21 cellular contexts compared by ENCODE assay signal in the genomic region with DNA sequence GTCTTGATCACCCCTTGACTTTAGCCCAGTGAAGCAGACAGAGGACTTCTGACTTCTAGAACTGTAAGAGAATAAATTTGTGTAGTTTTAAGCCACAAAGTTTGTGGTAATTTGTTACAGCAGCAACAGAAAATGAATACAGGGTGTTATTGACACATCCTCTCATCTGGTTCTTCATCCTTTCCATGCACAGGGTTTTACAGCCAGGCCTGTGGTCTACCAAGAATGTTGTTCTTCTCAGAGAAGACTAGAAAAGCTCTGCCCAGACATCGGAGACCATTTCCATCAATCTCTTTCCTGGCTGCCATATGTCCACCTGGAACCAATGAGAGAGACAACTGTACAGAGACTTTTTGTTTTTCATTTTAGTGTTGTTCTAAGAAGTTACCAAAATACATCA.
DNase-seq lines count a peak whose midpoint lies in the region; ATAC-seq and TF ChIP-seq lines count a peak whose summit lies in the region.
"Had no signal": no experiment of that assay in that cellular context is flagged by ENCODE, and none has a peak within 500 bp of the region (broad histone marks: within the 10 kb centered on the region; RNA-seq: fewer than 3 reads in every experiment).

No MANE protein-coding gene starts in this region.

- no peak overlapping the region for H3K27ac ChIP-seq in CD8-positive, alpha-beta T cell (ENCODE audit: low read depth, low read length)
- H3K27ac ChIP-seq: brain microvascular endothelial cell, tibial nerve had no signal

- peaks cover 80% of the 10 kb centered on the region for H3K4me1 Mint-ChIP-seq in activated CD8-positive, alpha-beta T cell treated with anti-CD3 and anti-CD28 coated beads for 36 hours (ENCODE audit: low read depth)
- peaks cover 63% of the 10 kb centered on the region for H3K4me1 Mint-ChIP-seq in activated CD8-positive, alpha-beta T cell treated with anti-CD3 and anti-CD28 coated beads, Interleukin-2, amount 10 ng/mL, durations not matched to agents 7 days and 5 days (ENCODE audit: low read depth)
- peaks cover 68% of the 10 kb centered on the region for H3K4me1 Mint-ChIP-seq in CD8-positive, alpha-beta T cell (ENCODE audit: low read depth)
- H3K4me1 Mint-ChIP-seq in activated naive CD8-positive, alpha-beta T cell (ENCODE audit: low read depth): peaks cover 80% of the 10 kb centered on the region
- peaks cover 37 to 46% of the 10 kb centered on the region in 2 donors for H3K4me1 Mint-ChIP-seq in natural killer cell

- no peaks in the 10 kb centered on the region for H3K36me3 ChIP-seq in CD8-positive, alpha-beta T cell (ENCODE audit: insufficient read depth, low read length)
- H3K36me3 ChIP-seq: BE2C, brain microvascular endothelial cell, tibial nerve had no signal

- no peaks in the 10 kb centered on the region for H3K27me3 Mint-ChIP-seq in activated CD8-positive, alpha-beta T cell treated with anti-CD3 and anti-CD28 coated beads for 36 hours
- no peaks in the 10 kb centered on the region for H3K27me3 Mint-ChIP-seq in activated CD8-positive, alpha-beta T cell treated with anti-CD3 and anti-CD28 coated beads, Interleukin-2, amount 10 ng/mL, durations not matched to agents 7 days and 5 days (ENCODE audit: low read depth)
- no peaks in the 10 kb centered on the region for H3K27me3 Mint-ChIP-seq in CD8-positive, alpha-beta T cell (ENCODE audit: low read depth)
- H3K27me3 Mint-ChIP-seq in activated naive CD8-positive, alpha-beta T cell: no peaks in the 10 kb centered on the region
- H3K27me3 Mint-ChIP-seq in natural killer cell (ENCODE audit: low read depth in 2 of 2): no peaks in the 10 kb centered on the region

- H3K36me3 Mint-ChIP-seq in activated CD8-positive, alpha-beta T cell treated with anti-CD3 and anti-CD28 coated beads for 36 hours (ENCODE audit: low read depth): peaks cover 34% of the 10 kb centered on the region
- peaks cover 12% of the 10 kb centered on the region for H3K36me3 Mint-ChIP-seq in activated CD8-positive, alpha-beta T cell treated with anti-CD3 and anti-CD28 coated beads, Interleukin-2, amount 10 ng/mL, durations not matched to agents 7 days and 5 days (ENCODE audit: low read depth)
- H3K36me3 Mint-ChIP-seq in CD8-positive, alpha-beta T cell: no peaks in the 10 kb centered on the region
- no peaks in the 10 kb centered on the region for H3K36me3 Mint-ChIP-seq in activated naive CD8-positive, alpha-beta T cell
- no peaks in the 10 kb centered on the region for H3K36me3 Mint-ChIP-seq in natural killer cell

- H3K4me1 ChIP-seq in CD8-positive, alpha-beta T cell (ENCODE audit: insufficient read depth, low read length): peaks cover 30% of the 10 kb centered on the region
- H3K4me1 ChIP-seq: BE2C had no signal

- no peak for TF ChIP-seq CTCF in activated CD8-positive, alpha-beta T cell treated with anti-CD3 and anti-CD28 coated beads for 36 hours (IDR thresholded peaks at IDR 0.05)
- no peak for TF ChIP-seq CTCF in CD8-positive, alpha-beta T cell (IDR thresholded peaks at IDR 0.05)
- TF ChIP-seq CTCF in natural killer cell (IDR thresholded peaks at IDR 0.05): no peak
- no peak for TF ChIP-seq CTCF in GM20000 (IDR thresholded peaks at IDR 0.05; ENCODE audit: extremely low read depth, missing control alignments)

- DNase-seq in activated CD8-positive, alpha-beta T cell treated with anti-CD3 and anti-CD28 coated beads for 36 hours: peak; percentile 57
- DNase-seq in activated CD8-positive, alpha-beta T cell treated with anti-CD3 and anti-CD28 coated beads, Interleukin-2, amount 10 ng/mL, durations not matched to agents 7 days and 5 days: no peak
- no peak for DNase-seq in CD8-positive, alpha-beta T cell
- DNase-seq in natural killer cell: no peak
- DNase-seq in NCI-H1930 (lab: John Stamatoyannopoulos, UW): no peak
- no peak for DNase-seq in GM20000 (ENCODE audit: low spot score)
- DNase-seq in DMS 273 (lab: John Stamatoyannopoulos, UW; ENCODE audit: unreplicated experiment): no peak
- DNase-seq: BE2C, brain microvascular endothelial cell, DMS79 treated with DMSO at 0.1 percent for 48 hours, glutamatergic neuron, HCEC 1CT, IMR-90, left ventricle myocardium superior, NCI-H524 treated with DMSO at 0.1 percent for 48 hours, PC-3, Right ventricle myocardium superior, T-helper 9 cell had no signal

- ATAC-seq in activated CD8-positive, alpha-beta T cell treated with anti-CD3 and anti-CD28 coated beads for 36 hours: no peak
- no peak for ATAC-seq in activated CD8-positive, alpha-beta T cell treated with anti-CD3 and anti-CD28 coated beads, Interleukin-2, amount 10 ng/mL, durations not matched to agents 7 days and 5 days
- no peak for ATAC-seq in CD8-positive, alpha-beta T cell
- ATAC-seq in natural killer cell: peak; percentile 17 to 34 (median 33)
- ATAC-seq: A549, left ventricle myocardium superior, PC-3 had no signal

- CTCF ChIA-PET in activated CD8-positive, alpha-beta T cell treated with anti-CD3 and anti-CD28 coated beads for 36 hours (lab: Charles Lee): interaction anchor here (0.9 to 1.3 kb wide), 2 partner anchors 10 to 356 kb away, joined by 3 to 8 read pairs; no protein-coding TSS in a partner anchor
- CTCF ChIA-PET in activated CD8-positive, alpha-beta T cell treated with anti-CD3 and anti-CD28 coated beads, Interleukin-2, amount 10 ng/mL, durations not matched to agents 7 days and 5 days (lab: Charles Lee): interaction anchor here (0.8 to 2.0 kb wide), 7 partner anchors 10 to 160 kb away, joined by 3 to 14 read pairs (median 4); no protein-coding TSS in a partner anchor
- CTCF ChIA-PET in CD8-positive, alpha-beta T cell (lab: Charles Lee): interaction anchor here (1.4 to 1.6 kb wide), 2 partner anchors 10 to 354 kb away, joined by 6 to 9 read pairs; no protein-coding TSS in a partner anchor

- H3K4me3 Mint-ChIP-seq in activated CD8-positive, alpha-beta T cell treated with anti-CD3 and anti-CD28 coated beads for 36 hours: no peak overlapping the region
- no peak overlapping the region for H3K4me3 Mint-ChIP-seq in activated CD8-positive, alpha-beta T cell treated with anti-CD3 and anti-CD28 coated beads, Interleukin-2, amount 10 ng/mL, durations not matched to agents 7 days and 5 days
- no peak overlapping the region for H3K4me3 Mint-ChIP-seq in CD8-positive, alpha-beta T cell
- no peak overlapping the region for H3K4me3 Mint-ChIP-seq in activated naive CD8-positive, alpha-beta T cell
- H3K4me3 Mint-ChIP-seq in natural killer cell: peak overlapping the region; percentile 17

- H3K4me3 ChIP-seq in CD8-positive, alpha-beta T cell (ENCODE audit: low read depth, low read length): no peak overlapping the region
- H3K4me3 ChIP-seq: A549, tibial nerve had no signal

- peak overlapping the region; percentile 100 for H3K27ac Mint-ChIP-seq in activated CD8-positive, alpha-beta T cell treated with anti-CD3 and anti-CD28 coated beads for 36 hours
- H3K27ac Mint-ChIP-seq in activated CD8-positive, alpha-beta T cell treated with anti-CD3 and anti-CD28 coated beads, Interleukin-2, amount 10 ng/mL, durations not matched to agents 7 days and 5 days: no peak overlapping the region
- H3K27ac Mint-ChIP-seq in CD8-positive, alpha-beta T cell: peak overlapping the region; percentile 69
- H3K27ac Mint-ChIP-seq in activated naive CD8-positive, alpha-beta T cell: peak overlapping the region; percentile 100
- peak overlapping the region; percentile 82 to 95 for H3K27ac Mint-ChIP-seq in natural killer cell

- no peaks in the 10 kb centered on the region for H3K27me3 ChIP-seq in CD8-positive, alpha-beta T cell (ENCODE audit: insufficient read depth, low read length)
- H3K27me3 ChIP-seq: BE2C, brain microvascular endothelial cell, tibial nerve had no signal

- H3K9me3 ChIP-seq in CD8-positive, alpha-beta T cell (ENCODE audit: low read length): no peaks in the 10 kb centered on the region
- H3K9me3 ChIP-seq: BE2C, tibial nerve had no signal

- peaks cover 22% of the 10 kb centered on the region for H3K9me3 Mint-ChIP-seq in activated CD8-positive, alpha-beta T cell treated with anti-CD3 and anti-CD28 coated beads for 36 hours
- H3K9me3 Mint-ChIP-seq in activated CD8-positive, alpha-beta T cell treated with anti-CD3 and anti-CD28 coated beads, Interleukin-2, amount 10 ng/mL, durations not matched to agents 7 days and 5 days (ENCODE audit: insufficient read depth): no peaks in the 10 kb centered on the region
- H3K9me3 Mint-ChIP-seq in CD8-positive, alpha-beta T cell: peaks cover 2% of the 10 kb centered on the region
- H3K9me3 Mint-ChIP-seq in activated naive CD8-positive, alpha-beta T cell (ENCODE audit: low read depth): no peaks in the 10 kb centered on the region
- H3K9me3 Mint-ChIP-seq in natural killer cell: peaks cover 0 to 2% of the 10 kb centered on the region in 2 donors

- POLR2A ChIA-PET in activated CD8-positive, alpha-beta T cell treated with anti-CD3 and anti-CD28 coated beads for 36 hours (lab: Charles Lee): interaction anchor here (0.8 to 3.1 kb wide), 5 partner anchors 10 to 37 kb away, joined by 3 to 10 read pairs (median 4); no protein-coding TSS in a partner anchor
- POLR2A ChIA-PET in activated CD8-positive, alpha-beta T cell treated with anti-CD3 and anti-CD28 coated beads, Interleukin-2, amount 10 ng/mL, durations not matched to agents 7 days and 5 days (lab: Charles Lee): interaction anchor here (0.6 to 1.5 kb wide), 3 partner anchors 27 to 172 kb away, joined by 3 to 6 read pairs (median 3); no protein-coding TSS in a partner anchor
- POLR2A ChIA-PET in CD8-positive, alpha-beta T cell (lab: Charles Lee): interaction anchor here (0.8 kb wide), 2 partner anchors 10 to 24 kb away, joined by 3 read pairs; no protein-coding TSS in a partner anchor

- intact Hi-C loops in activated CD8-positive, alpha-beta T cell treated with anti-CD3 and anti-CD28 coated beads for 36 hours (cut with micrococcal nuclease): no loop called here
- intact Hi-C loops in CD8-positive, alpha-beta T cell (cut with DNase I, micrococcal nuclease): no loop called here
- intact Hi-C loops in natural killer cell (cut with micrococcal nuclease): no loop called here

Comparison
In these comparisons a context has a peak if more than half of its experiments do, and no peak if none do; other contexts are left out.
1. ATAC-seq: peak in natural killer cell (3 of 3); none in activated CD8-positive, alpha-beta T cell treated with anti-CD3 and anti-CD28 coated beads for 36 hours (single experiment), activated CD8-positive, alpha-beta T cell treated with anti-CD3 and anti-CD28 coated beads, Interleukin-2, amount 10 ng/mL, durations not matched to agents 7 days and 5 days (single experiment) and CD8-positive, alpha-beta T cell (single experiment).